Comparison of ENCODE assay signal across 20 cellular contexts in genomic region chr5:176664479-176664878, GRCh38. TPM values are rescaled to one million over a fixed set of nuclear protein-coding genes. Genes with fewer than 3 reads are reported as not detected.
DNase-seq lines count a peak whose midpoint lies in the region; ATAC-seq, FAIRE-seq and TF ChIP-seq lines count a peak whose summit lies in the region.
"Had no signal": no experiment of that assay in that cellular context is flagged by ENCODE, and none has a peak within 500 bp of the region (broad histone marks: within the 10 kb centered on the region; RNA-seq: fewer than 3 reads in every experiment).

No MANE protein-coding gene starts in this region.

- no peaks in the 10 kb centered on the region for H3K9me3 Mint-ChIP-seq in stimulated activated naive B cell treated with anti-CD40 and anti-IgM and Interleukin-4, amounts not matched to agents 10 μg/mL and 1 μg/mL and 100 μg/mL, for 72 hours
- H3K9me3 Mint-ChIP-seq: CD8-positive, alpha-beta T cell; IgD-negative memory B cell had no signal

- H3K4me1 Mint-ChIP-seq in stimulated activated naive B cell treated with anti-CD40 and anti-IgM and Interleukin-4, amounts not matched to agents 10 μg/mL and 1 μg/mL and 100 μg/mL, for 72 hours: peaks cover 6 to 15% of the 10 kb centered on the region in 2 donors

- peaks cover 0 to 4% of the 10 kb centered on the region in 2 donors for H3K4me1 ChIP-seq in kidney (ENCODE audit: control insufficient read depth in 1 of 2, insufficient read depth in 1 of 2, low read depth in 1 of 2, low read length in 2 of 2)
- H3K4me1 ChIP-seq: A549 had no signal

- intact Hi-C loops in kidney (cut with DNase I): no loop called here

- H3K4me3 Mint-ChIP-seq in stimulated activated naive B cell treated with anti-CD40 and anti-IgM and Interleukin-4, amounts not matched to agents 10 μg/mL and 1 μg/mL and 100 μg/mL, for 72 hours: no peak overlapping the region
- H3K4me3 Mint-ChIP-seq: CD8-positive, alpha-beta T cell; H9; IgD-negative memory B cell had no signal

- FAIRE-seq in kidney (lab: Jason Lieb, UNC): no peak
- FAIRE-seq: A549, D721Med, GM12892 had no signal

- H3K27ac ChIP-seq in kidney (ENCODE audit: low read depth in 2 of 2, low read length in 2 of 2): no peak overlapping the region
- H3K27ac ChIP-seq: A549 had no signal

- no peaks in the 10 kb centered on the region for H3K36me3 ChIP-seq in H7 (replicated peaks; ENCODE audit: control insufficient read depth, insufficient read depth, low read length)
- no peaks in the 10 kb centered on the region for H3K36me3 ChIP-seq in kidney (ENCODE audit: control insufficient read depth in 1 of 2, insufficient read depth in 2 of 2, low read length in 2 of 2)

- TF ChIP-seq CTCF in kidney (IDR thresholded peaks at IDR 0.05; ENCODE audit: borderline replicate concordance, extremely low read depth, insufficient read depth): no peak

- no peaks in the 10 kb centered on the region for H3K36me3 Mint-ChIP-seq in stimulated activated naive B cell treated with anti-CD40 and anti-IgM and Interleukin-4, amounts not matched to agents 10 μg/mL and 1 μg/mL and 100 μg/mL, for 72 hours
- H3K36me3 Mint-ChIP-seq: CD14-positive monocyte; CD8-positive, alpha-beta T cell; IgD-negative memory B cell had no signal

- H3K27me3 ChIP-seq in H7 (ENCODE audit: control insufficient read depth, insufficient read depth, low read length): no peaks in the 10 kb centered on the region

- DNase-seq in H7 (peak; percentile 70), NCI-H69 (lab: John Stamatoyannopoulos, UW) (peak; percentile 45), kidney (peak; percentile 41), NCI-H748 treated with DMSO at 0.1 percent for 48 hours (lab: John Stamatoyannopoulos, UW) (no peak)
- no peak for DNase-seq in stimulated activated naive B cell treated with anti-CD40 and anti-IgM and Interleukin-4, amounts not matched to agents 10 μg/mL and 1 μg/mL and 100 μg/mL, for 72 hours
- DNase-seq: CD8-positive, alpha-beta T cell; COR-L47; DMS153; DND-41; GDM1; H9 had no signal

- no peak overlapping the region for H3K9ac ChIP-seq in kidney (ENCODE audit: low read length in 2 of 2)

- H3K4me3 ChIP-seq in H7 (ENCODE audit: insufficient read depth, low read depth, low read length) (no peak overlapping the region), kidney (ENCODE audit: low read length in 2 of 2) (no peak overlapping the region)
- H3K4me3 ChIP-seq: A549 had no signal

- ATAC-seq in stimulated activated naive B cell treated with anti-CD40 and anti-IgM and Interleukin-4, amounts not matched to agents 10 μg/mL and 1 μg/mL and 100 μg/mL, for 72 hours (replicated peaks): no peak
- ATAC-seq in GM18511 (IDR thresholded peaks at IDR 0.05; ENCODE audit: unreplicated experiment): no peak
- ATAC-seq: A549; CD8-positive, alpha-beta T cell had no signal

- peaks cover 48% of the 10 kb centered on the region in 2 donors for H3K27me3 Mint-ChIP-seq in stimulated activated naive B cell treated with anti-CD40 and anti-IgM and Interleukin-4, amounts not matched to agents 10 μg/mL and 1 μg/mL and 100 μg/mL, for 72 hours

- no peaks in the 10 kb centered on the region for H3K9me3 ChIP-seq in kidney (ENCODE audit: control insufficient read depth in 1 of 2, low read length in 2 of 2)
- H3K9me3 ChIP-seq: A549 had no signal

- peak overlapping the region; percentile 3 for H3K27ac Mint-ChIP-seq in stimulated activated naive B cell treated with anti-CD40 and anti-IgM and Interleukin-4, amounts not matched to agents 10 μg/mL and 1 μg/mL and 100 μg/mL, for 72 hours
- H3K27ac Mint-ChIP-seq: CD8-positive, alpha-beta T cell; H9; IgD-negative memory B cell had no signal

RNA-seq across cellular contexts. Expression of gene TSPAN17, which starts 17.2 kb away (rescaled TPM):
- total RNA-seq in H7 (2014; rRNA removed; shearing (Covaris generic)): 39.8 and 50.7 TPM in 2 replicates
- total RNA-seq in kidney: 34.3 TPM
- 32.1 TPM for polyA plus RNA-seq in kidney (ENCODE audit: insufficient read depth, low read depth, low replicate concordance)

RNA-seq across cellular contexts. Expression of gene EIF4E1B, which starts 34.0 kb away (rescaled TPM):
- total RNA-seq in H7 (2014; rRNA removed; shearing (Covaris generic)): 0.33 and 0.97 TPM in 2 replicates
- total RNA-seq in kidney: not detected
- polyA plus RNA-seq in kidney (ENCODE audit: insufficient read depth, low read depth, low replicate concordance): not detected
- total RNA-seq: CD8-positive, alpha-beta T cell; HT1080 had no signal
- polyA plus RNA-seq: A549, AG04450, BJ, CD14-positive monocyte, IgD-negative memory B cell had no signal

RNA-seq across cellular contexts. Expression of gene SNCB, which starts 34.1 kb away (rescaled TPM):
- 4.7 and 7.2 TPM in 2 replicates for total RNA-seq in H7 (2014; rRNA removed; shearing (Covaris generic))
- total RNA-seq in kidney: not detected
- polyA plus RNA-seq in kidney (ENCODE audit: insufficient read depth, low read depth, low replicate concordance): not detected
- total RNA-seq: CD8-positive, alpha-beta T cell had no signal
- polyA plus RNA-seq: BJ, CD14-positive monocyte, IgD-negative memory B cell had no signal

RNA-seq across cellular contexts. Expression of gene GPRIN1, which starts 54.5 kb away (rescaled TPM):
- 6.6 and 14.2 TPM in 2 replicates for total RNA-seq in H7 (2014; rRNA removed; shearing (Covaris generic))
- total RNA-seq in kidney: 1.3 TPM
- 0.45 TPM for polyA plus RNA-seq in kidney (ENCODE audit: insufficient read depth, low read depth, low replicate concordance)

Comparison
In these comparisons a context has a peak if more than half of its experiments do, and no peak if none do; other contexts are left out.
1. DNase-seq: peak in H7 (single experiment), NCI-H69 (single experiment) and kidney (single experiment); none in stimulated activated naive B cell treated with anti-CD40 and anti-IgM and Interleukin-4, amounts not matched to agents 10 μg/mL and 1 μg/mL and 100 μg/mL, for 72 hours (single experiment) and NCI-H748 treated with DMSO at 0.1 percent for 48 hours (single experiment).